In the genomic region with DNA sequence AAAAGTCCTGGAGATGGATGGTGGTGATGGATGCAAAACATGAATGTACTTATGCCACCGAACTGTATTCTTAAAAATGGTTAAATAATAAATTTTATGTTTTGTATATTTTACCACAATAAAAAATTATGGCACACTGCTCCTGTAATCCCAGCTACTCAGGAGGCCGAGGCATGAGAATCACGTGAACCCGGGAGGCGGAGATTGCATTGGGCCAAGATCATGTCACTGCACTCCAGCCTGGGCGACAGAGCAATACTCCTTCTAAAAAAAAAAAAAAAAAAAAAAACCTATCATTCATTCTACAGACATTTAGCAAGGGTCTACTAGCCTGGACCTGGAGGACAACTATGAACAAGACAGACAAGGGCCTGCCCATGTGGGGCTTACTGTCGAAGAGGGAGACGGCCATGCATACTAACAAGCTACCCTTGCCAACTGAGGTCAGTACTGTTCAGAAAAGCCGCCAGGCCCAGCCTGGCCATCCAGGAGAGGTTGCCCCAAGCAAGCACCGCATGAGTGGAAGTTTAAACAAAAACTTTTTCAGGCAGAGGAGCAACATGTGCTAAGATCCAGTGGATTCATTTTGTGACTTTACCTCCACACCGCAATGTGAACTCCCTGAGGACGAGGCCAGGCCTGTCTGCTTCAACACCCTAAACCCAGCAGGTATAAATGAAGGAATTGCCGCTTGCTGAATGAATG, we compare ENCODE assay signal across 24 cellular contexts. TPM values are rescaled to one million over a fixed set of nuclear protein-coding genes. Genes with fewer than 3 reads are reported as not detected.
DNase-seq lines count a peak whose midpoint lies in the region; ATAC-seq and TF ChIP-seq lines count a peak whose summit lies in the region.
"Had no signal": no experiment of that assay in that cellular context is flagged by ENCODE, and none has a peak within 500 bp of the region (broad histone marks: within the 10 kb centered on the region; RNA-seq: fewer than 3 reads in every experiment).

No MANE protein-coding gene starts in this region.

- H2BK120ac ChIP-seq in IMR-90 (ENCODE audit: low read depth, low read length), result no peak overlapping the region

- H3K4ac ChIP-seq in IMR-90 (ENCODE audit: low read depth, low read length), result no peak overlapping the region

- peaks cover 8% of the 10 kb centered on the region; the same call in 1 of the 2 replicates for H3K27me3 ChIP-seq in IMR-90 (ENCODE audit: control insufficient read depth, insufficient read depth, low read length)
- H3K27me3 ChIP-seq: BLaER1, Peyer's patch had no signal

- peaks cover 0 to 2% (median 0%) of the 10 kb centered on the region in 7 donors for H3K9me3 Mint-ChIP-seq in CD14-positive monocyte
- H3K9me3 Mint-ChIP-seq: CD8-positive, alpha-beta memory T cell had no signal

- H3K4me3 Mint-ChIP-seq in CD14-positive monocyte, result no peak overlapping the region
- H3K4me3 Mint-ChIP-seq: CD8-positive, alpha-beta memory T cell had no signal

- no peaks in the 10 kb centered on the region for H3K9me3 ChIP-seq in IMR-90 (ENCODE audit: control insufficient read depth, insufficient read depth, low read length)
- H3K9me3 ChIP-seq: BLaER1, Peyer's patch had no signal

- H2AK9ac ChIP-seq in IMR-90 (replicated peaks; ENCODE audit: low read depth, low read length, poor library complexity), result no peak overlapping the region

- H3K79me1 ChIP-seq in IMR-90 (ENCODE audit: low read depth in 1 of 2, low read length in 2 of 2), result peaks cover 13 to 19% of the 10 kb centered on the region in 2 experiments

- H3K23ac ChIP-seq in IMR-90 (ENCODE audit: low read depth, low read length), result no peak overlapping the region

- intact Hi-C loops in CD14-positive monocyte (cut with micrococcal nuclease), result no loop called here
- intact Hi-C loops in IMR-90 (cut with micrococcal nuclease), result no loop called here
- intact Hi-C loops in posterior vena cava (cut with DNase I), result no loop called here

- peaks cover 4 to 17% of the 10 kb centered on the region in 2 donors for H3K36me3 Mint-ChIP-seq in CD14-positive monocyte

- H3K56ac ChIP-seq in IMR-90 (ENCODE audit: extremely low read depth, insufficient read depth, low read length), result no peak overlapping the region

- CTCF ChIA-PET in IMR-90 (lab: Yijun Ruan, JAX), result no interaction called here
- CTCF ChIA-PET in HEK293T (lab: Yijun Ruan, JAX), result no interaction called here

- H3K9me1 ChIP-seq in IMR-90 (ENCODE audit: insufficient read depth, low read length), result peaks cover 7% of the 10 kb centered on the region

- H3K4me1 ChIP-seq in IMR-90 (ENCODE audit: control insufficient read depth, insufficient read depth, low read length), result no peaks in the 10 kb centered on the region

- no peak overlapping the region for H2BK5ac ChIP-seq in IMR-90 (ENCODE audit: low read depth, low read length, poor library complexity, severe bottlenecking)

- no peaks in the 10 kb centered on the region for H3K36me3 ChIP-seq in IMR-90 (ENCODE audit: control insufficient read depth, insufficient read depth, low read length)
- H3K36me3 ChIP-seq: Peyer's patch had no signal

- H3K18ac ChIP-seq in IMR-90 (ENCODE audit: low read depth, low read length), result no peak overlapping the region

- in situ Hi-C loops in IMR-90 (cut with MboI; ENCODE audit: low sequenced_read_pairs), result no loop called here

- dilution Hi-C loops in IMR-90 (cut with HindIII; ENCODE audit: low sequenced_read_pairs, unreplicated experiment), result no loop called here

- no peak overlapping the region for H2BK20ac ChIP-seq in IMR-90 (ENCODE audit: low read depth, low read length)

- DNase-seq in CD14-positive monocyte (ENCODE audit: low spot score), result peak; percentile 26
- DNase-seq in IMR-90, result no peak
- DNase-seq in left lobe of liver (ENCODE audit: low spot score), result peak; percentile 78
- DNase-seq in posterior vena cava (ENCODE audit: low spot score), result peak; percentile 60
- no peak for DNase-seq in NCI-H748 (lab: John Stamatoyannopoulos, UW; ENCODE audit: unreplicated experiment)
- DNase-seq in HEK293T (ENCODE audit: extremely low spot score), result no peak
- DNase-seq in NCI-H1105 treated with DMSO at 0.1 percent for 48 hours (lab: John Stamatoyannopoulos, UW), result no peak
- DNase-seq: DMS79 treated with DMSO at 0.1 percent for 48 hours; H7; MM.1S; NCI-H1092; NCI-H146; NCI-H2081 treated with DMSO at 0.1 percent for 48 hours; NCI-H748 treated with DMSO at 0.1 percent for 48 hours; NK-92 treated with Interleukin-12 subunit alpha and Interleukin-12 subunit beta, amount 100 ng/mL, for 24 hours; Peyer's patch had no signal

- POLR2A ChIA-PET in IMR-90 (lab: Charles Lee; ENCODE audit: unreplicated experiment) (no interaction called here), HEK293T (lab: Yijun Ruan, JAX) (interaction anchor here (3.2 kb wide), 1 partner anchor 8 kb away, joined by 35 read pairs; no protein-coding TSS in a partner anchor)

- WGBS in IMR-90 (ENCODE audit: extremely low coverage in 2 of 2, insufficient read length in 1 of 2), 2 experiments, result 92% methylated on average over 5 of the region's 13 CpGs; no CpG with 5 or more reads in 1 of the 2 experiments

- H4K8ac ChIP-seq in IMR-90 (ENCODE audit: low read depth in 2 of 2, low read length in 2 of 2), result no peak overlapping the region

- no peaks in the 10 kb centered on the region for H4K20me1 ChIP-seq in IMR-90 (ENCODE audit: insufficient read depth, low read length)
- H4K20me1 ChIP-seq: BLaER1 had no signal

- TF ChIP-seq RAD21 in IMR-90 (IDR thresholded peaks at IDR 0.05; ENCODE audit: low read length), result no peak

- H3K27ac Mint-ChIP-seq in CD14-positive monocyte, result peak overlapping the region in 2 of 7 donors; percentile 42 to 61

- peaks cover 48% of the 10 kb centered on the region for H3K4me1 Mint-ChIP-seq in CD14-positive monocyte

- H3K4me2 ChIP-seq in IMR-90 (ENCODE audit: low read depth, low read length), result no peak overlapping the region
- H3K4me2 ChIP-seq: BLaER1 had no signal

- no peak for ATAC-seq in IMR-90 (ENCODE audit: low read depth)
- ATAC-seq in left lobe of liver, result peak; percentile 16

- H3K9ac ChIP-seq in IMR-90 (ENCODE audit: low read depth, low read length), result no peak overlapping the region
- H3K9ac ChIP-seq: BLaER1 had no signal

- TF ChIP-seq CTCF in CD14-positive monocyte (IDR thresholded peaks at IDR 0.05), result no peak
- no peak for TF ChIP-seq CTCF in IMR-90 (conservative IDR thresholded peaks at IDR 0.05; ENCODE audit: low read depth, low read length)

- H2BK15ac ChIP-seq in IMR-90 (ENCODE audit: low read depth, low read length), result no peak overlapping the region

- H2AK5ac ChIP-seq in IMR-90 (ENCODE audit: low read depth, low read length), result no peak overlapping the region

- H4K5ac ChIP-seq in IMR-90 (ENCODE audit: low read depth, low read length), result no peak overlapping the region

- peak overlapping the region; percentile 10 for H2AFZ ChIP-seq in IMR-90 (replicated peaks; ENCODE audit: low read length, poor library complexity)

- H3K27ac ChIP-seq in IMR-90 (ENCODE audit: insufficient read depth, low read length), result no peak overlapping the region
- H3K27ac ChIP-seq: BLaER1, HL-60, Peyer's patch had no signal

- H3K4me3 ChIP-seq in IMR-90 (ENCODE audit: insufficient read depth, low read depth, low read length), result no peak overlapping the region
- H3K4me3 ChIP-seq: BLaER1, Peyer's patch had no signal

- TF ChIP-seq POLR2A in IMR-90 (IDR thresholded peaks at IDR 0.05; ENCODE audit: low read depth, low read length), result no peak

- H3K27me3 Mint-ChIP-seq in CD14-positive monocyte (ENCODE audit: low read depth in 3 of 3), result peaks cover 0 to 4% (median 2%) of the 10 kb centered on the region in 3 donors
- H3K27me3 Mint-ChIP-seq: CD8-positive, alpha-beta memory T cell had no signal

- no peak overlapping the region for H4K91ac ChIP-seq in IMR-90 (ENCODE audit: insufficient read depth, low read depth, low read length)

- BruUV-seq in IMR-90 (replicated peaks; lab: Mats Ljungman, UMichigan), result no TSS peak

- H3K14ac ChIP-seq in IMR-90 (replicated peaks; ENCODE audit: low read depth, low read length), result no peak overlapping the region

TF ChIP-seq in HEK293T, 16 proteins besides CTCF, POLR2A, EP300 and RAD21 (continues in another document):
- TF ChIP-seq ZNF384 (IDR thresholded peaks at IDR 0.05) (no peak), SP1 (IDR thresholded peaks at IDR 0.05) (no peak), ELF4 (IDR thresholded peaks at IDR 0.05) (no peak), ARNT (IDR thresholded peaks at IDR 0.05) (no peak), FOXM1 (IDR thresholded peaks at IDR 0.05; ENCODE audit: borderline replicate concordance) (no peak)

RNA-seq across cellular contexts. Expression of a gene that starts 2.8 kb away (rescaled TPM):
- polyA plus RNA-seq in CD14-positive monocyte, result 10 to 100 TPM; 13.7 to 17.4 TPM
- 16.9 and 24.7 TPM in 2 replicates for total RNA-seq in IMR-90 (2012; rRNA removed)
- polyA plus RNA-seq in IMR-90 (2012; rRNA removed), result 6.6 and 10.3 TPM in 2 replicates
- 2.0 and 2.8 TPM in 2 replicates for polyA plus RNA-seq in IMR-90 (2012; cell fraction: cytosol; rRNA removed)
- 6.6 and 9.1 TPM in 2 replicates for polyA plus RNA-seq in IMR-90 (2012; cell fraction: nucleus; rRNA removed; ENCODE audit: low replicate concordance)
- 16.6 TPM for total RNA-seq in left lobe of liver
- total RNA-seq in posterior vena cava, result 10 to 100 TPM; 17.3 to 21.5 TPM

RNA-seq across cellular contexts. Expression of a gene that starts 3.9 kb away (rescaled TPM):
- polyA plus RNA-seq in CD14-positive monocyte, result 1 to 10 TPM in 1 of 2 donors, under 1 TPM in 1; 0.75 to 1.3 TPM
- total RNA-seq in IMR-90 (2012; rRNA removed), result not detected in 2 replicates
- not detected in 2 replicates for polyA plus RNA-seq in IMR-90 (2012; rRNA removed)
- polyA plus RNA-seq in IMR-90 (2012; cell fraction: cytosol; rRNA removed), result not detected in 2 replicates
- polyA plus RNA-seq in IMR-90 (2012; cell fraction: nucleus; rRNA removed; ENCODE audit: low replicate concordance), result not detected in 2 replicates
- 1,331 TPM for total RNA-seq in left lobe of liver
- 1 to 10 TPM; 1.3 to 2.6 TPM for total RNA-seq in posterior vena cava
- total RNA-seq: A673; CD8-positive, alpha-beta memory T cell; H7; HT1080; LHCN-M2; NCI-H460; Peyer's patch; SK-MEL-5 had no signal
- polyA plus RNA-seq: CD8-positive, alpha-beta memory T cell had no signal

RNA-seq across cellular contexts. Expression of a gene that starts 21.1 kb away (rescaled TPM):
- polyA plus RNA-seq in CD14-positive monocyte (not detected), IMR-90 (2012; rRNA removed) (0.94 and 1.3 TPM in 2 replicates)
- total RNA-seq in IMR-90 (2012; rRNA removed) (0.72 and 1.1 TPM in 2 replicates), left lobe of liver (779 TPM), posterior vena cava (10 to 100 TPM; 14.8 to 16.1 TPM)
- polyA plus RNA-seq in IMR-90 (2012; cell fraction: cytosol; rRNA removed), result 0.22 and 0.54 TPM in 2 replicates
- 3.2 and 4.1 TPM in 2 replicates for polyA plus RNA-seq in IMR-90 (2012; cell fraction: nucleus; rRNA removed; ENCODE audit: low replicate concordance)
- total RNA-seq: A673; CD8-positive, alpha-beta memory T cell; H7; LHCN-M2; NCI-H460 had no signal
- polyA plus RNA-seq: CD8-positive, alpha-beta memory T cell had no signal

RNA-seq across cellular contexts. Expression of a gene that starts 57.0 kb away (rescaled TPM):
- polyA plus RNA-seq in CD14-positive monocyte (under 1 TPM in 1 of 2 donors, not detected in 1; 0.59 TPM), IMR-90 (2012; rRNA removed) (0.26 and 0.67 TPM in 2 replicates)
- total RNA-seq in IMR-90 (2012; rRNA removed) (0.28 and 0.36 TPM in 2 replicates), left lobe of liver (4,358 TPM), posterior vena cava (10 to 100 TPM; 19.1 to 28.8 TPM)
- 0.02 and 0.09 TPM in 2 replicates for polyA plus RNA-seq in IMR-90 (2012; cell fraction: cytosol; rRNA removed)
- polyA plus RNA-seq in IMR-90 (2012; cell fraction: nucleus; rRNA removed; ENCODE audit: low replicate concordance), result 5.8 and 6.1 TPM in 2 replicates
- total RNA-seq: HT1080, SK-MEL-5 had no signal
- polyA plus RNA-seq: CD8-positive, alpha-beta memory T cell had no signal

Comparison
In these comparisons a context has a peak if more than half of its experiments do, and no peak if none do; other contexts are left out.
1. DNase-seq: peak in CD14-positive monocyte (single experiment), left lobe of liver (single experiment) and posterior vena cava (single experiment); none in IMR-90 (single experiment), NCI-H748 (single experiment), HEK293T (single experiment) and NCI-H1105 treated with DMSO at 0.1 percent for 48 hours (single experiment).
2. RNA of a gene that starts 3.9 kb away (total RNA-seq): 1,331 TPM in left lobe of liver (single experiment); 1.3 to 2.6 TPM in posterior vena cava and not detected in IMR-90; every median in the first group is over 100 times any median in the second.
3. RNA of a gene that starts 21.1 kb away (total RNA-seq): 779 TPM in left lobe of liver (single experiment); 14.8 to 16.1 TPM in posterior vena cava and 0.72 to 1.1 TPM in IMR-90; every median in the first group is over 10 times any median in the second.